ENCODE assay signal across 8 cellular contexts in the genomic region with DNA sequence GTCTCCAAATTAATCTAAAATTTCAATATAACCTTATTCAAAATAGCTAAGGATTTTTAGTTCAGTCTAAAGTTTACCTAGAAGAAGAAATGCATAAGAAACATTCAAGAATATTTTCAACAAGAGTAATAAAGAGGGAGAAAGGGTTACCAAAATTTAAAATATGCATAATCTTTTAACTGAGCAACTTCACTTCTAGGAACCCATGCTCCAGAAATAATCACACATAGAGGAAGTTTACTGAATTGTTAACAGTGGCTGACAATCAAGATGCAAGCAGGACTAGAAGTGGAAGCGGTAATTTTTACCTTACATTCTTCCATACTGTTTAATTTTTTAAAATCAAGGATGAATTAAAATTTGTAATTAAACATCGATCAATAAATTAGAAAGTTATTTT. TPM values are rescaled to one million over a fixed set of nuclear protein-coding genes. Genes with fewer than 3 reads are reported as not detected.
DNase-seq lines count a peak whose midpoint lies in the region; ATAC-seq and TF ChIP-seq lines count a peak whose summit lies in the region.

No MANE protein-coding gene starts in this region.

- no peak for ATAC-seq in GM18870 (IDR thresholded peaks at IDR 0.05; ENCODE audit: unreplicated experiment)
- ATAC-seq in HG03460 (IDR thresholded peaks at IDR 0.05; ENCODE audit: unreplicated experiment) = no peak

- H3K27ac ChIP-seq in HUES64 (ENCODE audit: low read depth, low read length) (no peak overlapping the region), ascending aorta (peak overlapping the region; percentile 39 to 98), mesodermal cell (ENCODE audit: low read depth, low read length, severe bottlenecking) (no peak overlapping the region)

- DNase-seq in AG09309 (ENCODE audit: low read depth) (no peak), ascending aorta (ENCODE audit: low spot score in 2 of 2) (no peak), inferior parietal cortex (ENCODE audit: extremely low spot score) (no peak), C1 segment of cervical spinal cord (lab: John Stamatoyannopoulos, UW) (no peak)

- WGBS in HUES64 = no CpG with 5 or more reads among the region's 2 CpGs
- WGBS in mesodermal cell (ENCODE audit: insufficient coverage in 2 of 2), 2 experiments = no CpG with 5 or more reads among the region's 2 CpGs

- no peaks in the 10 kb centered on the region for H3K9me3 ChIP-seq in HUES64 (ENCODE audit: insufficient read depth, low read depth, low read length)
- H3K9me3 ChIP-seq in ascending aorta = no peaks in the 10 kb centered on the region
- H3K9me3 ChIP-seq in mesodermal cell (ENCODE audit: control insufficient read depth, low read length) = no peaks in the 10 kb centered on the region

- TF ChIP-seq CTCF in AG09309 (IDR thresholded peaks at IDR 0.05; ENCODE audit: control insufficient read depth, insufficient read depth, low read depth, low read length, missing control alignments) (no peak), ascending aorta (IDR thresholded peaks at IDR 0.05) (no peak)

- intact Hi-C loops in ascending aorta (cut with DNase I) = loop anchor here (5.0 kb wide), 2 partner anchors 76 to 589 kb away; no protein-coding TSS in a partner anchor

- H3K9ac ChIP-seq in HUES64 (ENCODE audit: low read depth, low read length) = no peak overlapping the region; the same call in 1 of the 2 replicates

- peak overlapping the region; percentile 70 for H3K4me3 ChIP-seq in AG09309 (ENCODE audit: control insufficient read depth, low read depth, low read length)
- H3K4me3 ChIP-seq in HUES64 (ENCODE audit: low read length) = peak overlapping the region; percentile 97
- H3K4me3 ChIP-seq in ascending aorta = peak overlapping the region; percentile 86 to 94
- H3K4me3 ChIP-seq in mesodermal cell (ENCODE audit: extremely low read depth, insufficient read depth, low read length, poor library complexity, severe bottlenecking) = peak overlapping the region; percentile 94

- H3K36me3 ChIP-seq in HUES64 (ENCODE audit: insufficient read depth, low read length) (no peaks in the 10 kb centered on the region), ascending aorta (peaks cover 0 to 10% of the 10 kb centered on the region in 2 donors), mesodermal cell (ENCODE audit: control insufficient read depth, insufficient read depth, low read length) (peaks cover 27% of the 10 kb centered on the region)

- H3K4me1 ChIP-seq in HUES64 (ENCODE audit: insufficient read depth, low read length) = peaks cover 46% of the 10 kb centered on the region
- peaks cover 2 to 26% of the 10 kb centered on the region in 2 donors for H3K4me1 ChIP-seq in ascending aorta
- H3K4me1 ChIP-seq in mesodermal cell (ENCODE audit: control insufficient read depth, insufficient read depth, low read length, poor library complexity, severe bottlenecking) = peaks cover 7% of the 10 kb centered on the region

- H3K27me3 ChIP-seq in HUES64 (ENCODE audit: insufficient read depth, low read length) (no peaks in the 10 kb centered on the region), ascending aorta (no peaks in the 10 kb centered on the region)

RNA-seq across cellular contexts. Expression of a gene that starts 1.9 kb away (rescaled TPM):
- polyA plus RNA-seq in HUES64 (2013, experiment 1 of 2) = 31.3 TPM
- 39.2 TPM for polyA plus RNA-seq in HUES64 (2013, experiment 2 of 2)
- 56.1 TPM for total RNA-seq in ascending aorta
- 129 TPM for polyA plus RNA-seq in mesodermal cell (2013, experiment 1 of 2)
- polyA plus RNA-seq in mesodermal cell (2013, experiment 2 of 2) = 140 TPM

Comparison
In these comparisons a context has a peak if more than half of its experiments do, and no peak if none do; other contexts are left out.
1. H3K27ac ChIP-seq: peak in ascending aorta (2 of 2); none in HUES64 (single experiment) and mesodermal cell (single experiment).
2. Peak in every context shown above with its lines, with median percentiles within 50 percentile points of each other: H3K4me3 ChIP-seq.